1 cellular context compared by ENCODE assay signal in the genomic region with DNA sequence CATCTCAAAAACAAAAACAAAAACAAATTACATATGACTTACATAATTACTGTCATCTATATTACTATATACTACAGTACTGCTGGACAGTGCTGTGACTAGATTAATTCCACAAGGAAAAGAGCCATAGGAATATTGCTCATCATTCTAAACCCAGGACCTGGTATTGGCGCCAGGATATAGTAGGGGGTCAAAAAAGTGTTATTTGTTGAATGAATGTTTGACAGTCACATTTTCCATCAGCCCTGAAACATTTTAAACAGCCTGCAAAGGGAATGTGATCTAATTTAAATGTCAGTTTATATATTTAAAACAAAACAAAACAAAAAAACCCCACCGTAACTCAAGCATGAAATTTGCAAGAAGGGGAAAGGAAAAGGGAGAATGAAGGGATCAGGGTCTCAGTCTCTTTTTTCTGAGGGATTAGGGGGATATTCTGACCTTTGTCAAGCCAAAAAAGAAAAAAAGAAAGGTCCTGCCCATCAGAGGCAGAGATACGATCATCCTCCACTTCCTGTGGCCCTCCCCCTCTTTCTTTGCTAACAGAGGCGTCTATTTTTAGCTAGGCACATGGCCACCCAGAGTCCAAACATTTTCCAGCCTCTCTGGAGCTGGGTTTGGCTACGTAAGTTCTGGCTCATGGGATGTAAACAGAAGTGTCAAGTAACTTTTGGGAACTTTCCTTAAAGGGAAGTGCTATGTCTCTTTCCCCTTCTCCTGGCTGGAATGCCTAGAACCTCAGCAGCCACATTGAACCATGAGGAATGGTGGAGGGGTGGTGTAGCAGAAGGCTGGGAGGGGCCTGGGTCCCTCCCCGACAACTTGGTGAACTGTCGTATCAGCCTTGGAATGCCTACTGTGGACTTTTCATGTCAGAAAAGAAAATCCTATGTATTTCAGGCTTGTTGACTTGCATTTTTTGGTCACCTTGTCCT.
TF ChIP-seq lines count a peak whose summit lies in the region.

No MANE protein-coding gene starts in this region.

TF ChIP-seq in K562, 482 proteins besides CTCF, POLR2A, EP300 and RAD21 (continued from another document and continues in another):
- no peak; the same call in none of the 2 replicates for TF ChIP-seq ZBTB40 (IDR thresholded peaks at IDR 0.05)
- TF ChIP-seq ZBTB40 (CRISPR knock-in tag; IDR thresholded peaks at IDR 0.05), result no peak
- TF ChIP-seq ZNF507 (tag; conservative IDR thresholded peaks at IDR 0.05), result no peak
- TF ChIP-seq KLF1 (tag; IDR thresholded peaks at IDR 0.05), result no peak
- no peak for TF ChIP-seq FUS (optimal IDR thresholded peaks at IDR 0.05; ENCODE audit: low read depth, low read length)
- peak; percentile 83 for TF ChIP-seq SMARCE1 (IDR thresholded peaks at IDR 0.05)
- TF ChIP-seq, protein P1, sequence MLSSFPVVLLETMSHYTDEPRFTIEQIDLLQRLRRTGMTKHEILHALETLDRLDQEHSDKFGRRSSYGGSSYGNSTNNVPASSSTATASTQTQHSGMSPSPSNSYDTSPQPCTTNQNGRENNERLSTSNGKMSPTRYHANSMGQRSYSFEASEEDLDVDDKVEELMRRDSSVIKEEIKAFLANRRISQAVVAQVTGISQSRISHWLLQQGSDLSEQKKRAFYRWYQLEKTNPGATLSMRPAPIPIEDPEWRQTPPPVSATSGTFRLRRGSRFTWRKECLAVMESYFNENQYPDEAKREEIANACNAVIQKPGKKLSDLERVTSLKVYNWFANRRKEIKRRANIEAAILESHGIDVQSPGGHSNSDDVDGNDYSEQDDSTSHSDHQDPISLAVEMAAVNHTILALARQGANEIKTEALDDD (IDR thresholded peaks at IDR 0.05), result no peak; the same call in 1 of the 2 replicates
- TF ChIP-seq, protein P2, sequence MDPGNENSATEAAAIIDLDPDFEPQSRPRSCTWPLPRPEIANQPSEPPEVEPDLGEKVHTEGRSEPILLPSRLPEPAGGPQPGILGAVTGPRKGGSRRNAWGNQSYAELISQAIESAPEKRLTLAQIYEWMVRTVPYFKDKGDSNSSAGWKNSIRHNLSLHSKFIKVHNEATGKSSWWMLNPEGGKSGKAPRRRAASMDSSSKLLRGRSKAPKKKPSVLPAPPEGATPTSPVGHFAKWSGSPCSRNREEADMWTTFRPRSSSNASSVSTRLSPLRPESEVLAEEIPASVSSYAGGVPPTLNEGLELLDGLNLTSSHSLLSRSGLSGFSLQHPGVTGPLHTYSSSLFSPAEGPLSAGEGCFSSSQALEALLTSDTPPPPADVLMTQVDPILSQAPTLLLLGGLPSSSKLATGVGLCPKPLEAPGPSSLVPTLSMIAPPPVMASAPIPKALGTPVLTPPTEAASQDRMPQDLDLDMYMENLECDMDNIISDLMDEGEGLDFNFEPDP (CRISPR knock-in tag; IDR thresholded peaks at IDR 0.05), result no peak
- no peak for TF ChIP-seq ZNF780A (CRISPR knock-in tag; IDR thresholded peaks at IDR 0.05)
- no peak for TF ChIP-seq BCL6 (CRISPR knock-in tag; IDR thresholded peaks at IDR 0.05)
- TF ChIP-seq SMARCC2 (IDR thresholded peaks at IDR 0.05; ENCODE audit: low read depth), result peak; percentile 60; the same call in 1 of the 2 replicates
- TF ChIP-seq ARID4B (CRISPR knock-in tag; IDR thresholded peaks at IDR 0.05), result no peak
- TF ChIP-seq CTBP1 (IDR thresholded peaks at IDR 0.05; ENCODE audit: borderline replicate concordance), result peak; percentile 74; the same call in 1 of the 2 replicates
- peak; percentile 55; the same call in 1 of the 2 replicates for TF ChIP-seq RBFOX2 (IDR thresholded peaks at IDR 0.05; ENCODE audit: low read depth, low read length)
- no peak for TF ChIP-seq ZFPM2 (CRISPR knock-in tag; IDR thresholded peaks at IDR 0.05)
- peak; percentile 81 for TF ChIP-seq JUND (IDR thresholded peaks at IDR 0.05; ENCODE audit: borderline replicate concordance, low read depth, low read length)
- TF ChIP-seq JUND (tag; IDR thresholded peaks at IDR 0.05; ENCODE audit: borderline replicate concordance, low read depth, low read length), result peak; percentile 83; the same call in 2 of the 3 replicates
- TF ChIP-seq XRCC3 (IDR thresholded peaks at IDR 0.05), result no peak
- no peak for TF ChIP-seq ZNF217 (CRISPR knock-in tag; IDR thresholded peaks at IDR 0.05)
- TF ChIP-seq SIN3B (IDR thresholded peaks at IDR 0.05; ENCODE audit: low read depth), result no peak
- TF ChIP-seq SNIP1 (IDR thresholded peaks at IDR 0.05; ENCODE audit: low read depth), result no peak
- TF ChIP-seq FOXJ2 (tag; IDR thresholded peaks at IDR 0.05), result peak; percentile 79; the same call in 1 of the 2 replicates
- no peak for TF ChIP-seq DNMT1 (IDR thresholded peaks at IDR 0.05)
- TF ChIP-seq RBM22 (IDR thresholded peaks at IDR 0.05; ENCODE audit: low read depth, low read length, poor library complexity, severe bottlenecking), result no peak
- TF ChIP-seq SPI1 (IDR thresholded peaks at IDR 0.05; ENCODE audit: borderline replicate concordance, low read depth, low read length), result peak; percentile 61; the same call in 1 of the 2 replicates
- no peak; the same call in 1 of the 2 replicates for TF ChIP-seq NFIC (IDR thresholded peaks at IDR 0.05)
- TF ChIP-seq POLR2H (tag; IDR thresholded peaks at IDR 0.05; ENCODE audit: low read depth), result peak; percentile 5
- peak; percentile 73 for TF ChIP-seq POLR2AphosphoS5 (IDR thresholded peaks at IDR 0.05; ENCODE audit: control insufficient read depth, insufficient read depth, low read depth, low read length)
- TF ChIP-seq CEBPB (tag; IDR thresholded peaks at IDR 0.05), result peak; percentile 38; the same call in 1 of the 2 replicates
- no peak for TF ChIP-seq ZSCAN32 (CRISPR knock-in tag; IDR thresholded peaks at IDR 0.05)
- no peak for TF ChIP-seq ZNF277 (CRISPR knock-in tag; IDR thresholded peaks at IDR 0.05; ENCODE audit: borderline replicate concordance)
- TF ChIP-seq EZH2 (IDR thresholded peaks at IDR 0.05; ENCODE audit: borderline replicate concordance, low read depth, low read length), result no peak
- no peak for TF ChIP-seq TCF15 (CRISPR knock-in tag; IDR thresholded peaks at IDR 0.05)
- TF ChIP-seq SMAD3 (CRISPR knock-in tag; conservative IDR thresholded peaks at IDR 0.05), result no peak
- peak; percentile 24 for TF ChIP-seq NEUROD1 (IDR thresholded peaks at IDR 0.05; ENCODE audit: borderline replicate concordance, low read depth, low read length, partially characterized antibody)
